ENCODE assay signal across 9 cellular contexts in the genomic region with DNA sequence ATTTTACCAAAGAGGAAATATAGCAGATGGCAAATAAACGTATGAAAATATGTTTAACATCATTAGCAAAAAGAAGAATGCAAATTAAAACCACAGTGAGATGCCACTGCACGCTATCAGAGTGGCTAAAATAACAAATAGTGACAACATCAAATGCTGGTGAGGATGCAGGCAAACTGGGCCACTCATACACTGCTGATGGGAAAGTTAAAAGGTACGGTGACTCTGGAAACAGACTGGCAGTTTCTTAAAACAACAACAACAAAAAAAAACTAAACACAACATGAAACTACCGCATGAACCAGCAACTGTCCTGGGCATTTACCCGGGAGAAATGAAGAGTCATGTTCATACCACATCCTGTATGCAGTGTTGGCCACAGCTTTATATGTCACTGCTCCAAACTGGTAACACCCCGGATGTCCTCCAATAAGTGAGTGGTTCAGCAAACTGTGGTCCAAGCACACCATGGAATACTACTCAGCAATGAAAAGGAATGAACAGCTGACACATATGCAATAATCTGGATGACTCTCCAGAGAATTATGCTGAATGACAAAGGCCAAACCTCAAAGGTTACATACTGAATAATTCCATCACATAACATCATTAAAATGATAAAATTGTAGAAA. TPM values are rescaled to one million over a fixed set of nuclear protein-coding genes. Genes with fewer than 3 reads are reported as not detected.
DNase-seq lines count a peak whose midpoint lies in the region; ATAC-seq, FAIRE-seq and TF ChIP-seq lines count a peak whose summit lies in the region.
"Had no signal": no experiment of that assay in that cellular context is flagged by ENCODE, and none has a peak within 500 bp of the region (broad histone marks: within the 10 kb centered on the region; RNA-seq: fewer than 3 reads in every experiment).

No MANE protein-coding gene starts in this region.

- FAIRE-seq in HTR-8/SVneo (lab: Jason Lieb, UNC), result no peak

- H3K9me3 ChIP-seq in spleen, result no peaks in the 10 kb centered on the region

- DNase-seq in activated effector memory CD4-positive, alpha-beta T cell treated with Interleukin-2 at 50 U/mL for 16 hours, result peak; percentile 18
- no peak for DNase-seq in activated effector memory CD4-positive, alpha-beta T cell treated with anti-CD3 and anti-CD28 coated beads, Interleukin-2, amount 50 U/mL, for 16 hours
- peak; percentile 77 for DNase-seq in activated CD4-positive, alpha-beta memory T cell treated with anti-CD3 and anti-CD28 coated beads, Interleukin-2, amount 10 ng/mL, durations not matched to agents 7 days and 5 days
- no peak for DNase-seq in spleen
- DNase-seq in posterior vena cava (ENCODE audit: low spot score), result no peak
- DNase-seq in Calu3, result no peak
- no peak for DNase-seq in HTR-8/SVneo (ENCODE audit: insufficient read length, low spot score)
- DNase-seq: stimulated activated naive CD4-positive, alpha-beta T cell had no signal

- no TSS peak for BruUV-seq in Calu3 (replicated peaks; lab: Mats Ljungman, UMichigan)

- POLR2A ChIA-PET in activated CD4-positive, alpha-beta memory T cell treated with anti-CD3 and anti-CD28 coated beads, Interleukin-2, amount 10 ng/mL, durations not matched to agents 7 days and 5 days (lab: Charles Lee), result interaction anchor here (1.0 to 2.0 kb wide), 8 partner anchors 14 to 338 kb away, joined by 3 to 5 read pairs (median 4); a partner anchor contains a TSS

- peaks cover 55% of the 10 kb centered on the region for H3K4me1 Mint-ChIP-seq in activated CD4-positive, alpha-beta memory T cell treated with anti-CD3 and anti-CD28 coated beads, Interleukin-2, amount 10 ng/mL, durations not matched to agents 7 days and 5 days
- H3K4me1 Mint-ChIP-seq in Calu3 (ENCODE audit: low read depth, unreplicated experiment), result peaks cover 17% of the 10 kb centered on the region

- H3K27ac ChIP-seq in spleen, result peak overlapping the region in 7 of 8 donors; percentile 76 to 91 (median 87)

- H3K36me3 Mint-ChIP-seq in activated CD4-positive, alpha-beta memory T cell treated with anti-CD3 and anti-CD28 coated beads, Interleukin-2, amount 10 ng/mL, durations not matched to agents 7 days and 5 days (ENCODE audit: low read depth), result peaks cover 15% of the 10 kb centered on the region
- no peaks in the 10 kb centered on the region for H3K36me3 Mint-ChIP-seq in Calu3 (ENCODE audit: insufficient read depth, unreplicated experiment)

- no peaks in the 10 kb centered on the region for H3K36me3 ChIP-seq in spleen

- CTCF ChIA-PET in activated CD4-positive, alpha-beta memory T cell treated with anti-CD3 and anti-CD28 coated beads, Interleukin-2, amount 10 ng/mL, durations not matched to agents 7 days and 5 days (lab: Charles Lee), result interaction anchor here (1.0 to 1.3 kb wide), 2 partner anchors 8 to 21 kb away, joined by 3 read pairs; no protein-coding TSS in a partner anchor
- CTCF ChIA-PET in Calu3 (lab: Charles Lee), result no interaction called here

- peak overlapping the region in 1 of 8 donors; percentile 55 for H3K4me3 ChIP-seq in spleen

- H3K27me3 Mint-ChIP-seq in activated CD4-positive, alpha-beta memory T cell treated with anti-CD3 and anti-CD28 coated beads, Interleukin-2, amount 10 ng/mL, durations not matched to agents 7 days and 5 days, result no peaks in the 10 kb centered on the region
- no peaks in the 10 kb centered on the region for H3K27me3 Mint-ChIP-seq in Calu3 (ENCODE audit: unreplicated experiment)

- no peaks in the 10 kb centered on the region for H3K27me3 ChIP-seq in spleen (replicated peaks in 1 of 7)

- H3K9me3 Mint-ChIP-seq in activated CD4-positive, alpha-beta memory T cell treated with anti-CD3 and anti-CD28 coated beads, Interleukin-2, amount 10 ng/mL, durations not matched to agents 7 days and 5 days, result peaks cover 6% of the 10 kb centered on the region
- no peaks in the 10 kb centered on the region for H3K9me3 Mint-ChIP-seq in Calu3 (ENCODE audit: low read depth, unreplicated experiment)

- 21 to 41% (median 36%) methylated on average over 6 of the region's 6 CpGs for WGBS in spleen, 5 donors

- TF ChIP-seq CTCF in spleen (IDR thresholded peaks at IDR 0.05 in 8 of 11, conservative IDR thresholded peaks at IDR 0.05 in 3 of 11) (no peak), Calu3 (IDR thresholded peaks at IDR 0.05; ENCODE audit: unreplicated experiment) (no peak)

- H3K27ac Mint-ChIP-seq in activated CD4-positive, alpha-beta memory T cell treated with anti-CD3 and anti-CD28 coated beads, Interleukin-2, amount 10 ng/mL, durations not matched to agents 7 days and 5 days, result peak overlapping the region; percentile 92
- no peak overlapping the region for H3K27ac Mint-ChIP-seq in Calu3 (ENCODE audit: unreplicated experiment)

- peak overlapping the region; percentile 46 for H3K4me3 Mint-ChIP-seq in activated CD4-positive, alpha-beta memory T cell treated with anti-CD3 and anti-CD28 coated beads, Interleukin-2, amount 10 ng/mL, durations not matched to agents 7 days and 5 days
- no peak overlapping the region for H3K4me3 Mint-ChIP-seq in Calu3 (ENCODE audit: low read depth, unreplicated experiment)

- intact Hi-C loops in spleen (cut with DNase I; ENCODE audit: low total_unique reads) (no loop called here), posterior vena cava (cut with DNase I) (loop anchor here in 1 of 2 donors (10.0 kb wide), 1 partner anchor 815 kb away; no protein-coding TSS in a partner anchor), Calu3 (cut with micrococcal nuclease; ENCODE audit: unreplicated experiment) (no loop called here)

- no peak for TF ChIP-seq POLR2A in spleen (IDR thresholded peaks at IDR 0.05)

- peaks cover 29 to 100% (median 82%) of the 10 kb centered on the region in 6 donors for H3K4me1 ChIP-seq in spleen

- peak; percentile 45 for ATAC-seq in HG03108 (IDR thresholded peaks at IDR 0.05; ENCODE audit: unreplicated experiment)

RNA-seq across cellular contexts. Expression of a gene that starts 22.3 kb away (rescaled TPM):
- total RNA-seq in activated CD4-positive, alpha-beta memory T cell treated with anti-CD3 and anti-CD28 coated beads, Interleukin-2, amount 10 ng/mL, durations not matched to agents 7 days and 5 days, result 10 to 100 TPM; 39.0 to 42.7 TPM
- total RNA-seq in spleen, result 10 to 100 TPM; 28.3 to 81.7 (median 50.3) TPM
- 10 to 100 TPM; 17.0 to 29.3 (median 20.0) TPM for polyA plus RNA-seq in spleen
- 10 to 100 TPM; 33.0 to 36.4 TPM for total RNA-seq in posterior vena cava
- 24.2 and 25.6 TPM in 2 replicates for total RNA-seq in Calu3 (2022)

RNA-seq across cellular contexts. Expression of a gene that starts 46.5 kb away (rescaled TPM):
- not detected for total RNA-seq in activated CD4-positive, alpha-beta memory T cell treated with anti-CD3 and anti-CD28 coated beads, Interleukin-2, amount 10 ng/mL, durations not matched to agents 7 days and 5 days
- total RNA-seq in spleen (not detected), posterior vena cava (not detected), Calu3 (2022) (not detected in 2 replicates)
- under 1 TPM; 0.07 to 0.10 (median 0.08) TPM for polyA plus RNA-seq in spleen

RNA-seq across cellular contexts. Expression of a gene that starts 46.7 kb away (rescaled TPM):
- 1 to 10 TPM; 2.6 to 3.3 TPM for total RNA-seq in activated CD4-positive, alpha-beta memory T cell treated with anti-CD3 and anti-CD28 coated beads, Interleukin-2, amount 10 ng/mL, durations not matched to agents 7 days and 5 days
- total RNA-seq in spleen (1 to 10 TPM; 3.1 to 7.5 (median 4.8) TPM), posterior vena cava (1 to 10 TPM; 4.2 to 4.6 TPM), Calu3 (2022) (4.5 and 4.8 TPM in 2 replicates)
- 1 to 10 TPM; 2.3 to 4.3 (median 3.8) TPM for polyA plus RNA-seq in spleen

Comparison
In these comparisons a context has a peak if more than half of its experiments do, and no peak if none do; other contexts are left out.
1. DNase-seq: peak in activated effector memory CD4-positive, alpha-beta T cell treated with Interleukin-2 at 50 U/mL for 16 hours (single experiment) and activated CD4-positive, alpha-beta memory T cell treated with anti-CD3 and anti-CD28 coated beads, Interleukin-2, amount 10 ng/mL, durations not matched to agents 7 days and 5 days (single experiment); none in activated effector memory CD4-positive, alpha-beta T cell treated with anti-CD3 and anti-CD28 coated beads, Interleukin-2, amount 50 U/mL, for 16 hours (single experiment), spleen (single experiment), posterior vena cava (single experiment), Calu3 (single experiment) and HTR-8/SVneo (single experiment).